In genomic region chr17:56890390-56890789, GRCh38 we compare ENCODE assay signal across 17 cellular contexts. TPM values are rescaled to one million over a fixed set of nuclear protein-coding genes. Genes with fewer than 3 reads are reported as not detected.
A peak's percentile ranks its signal among the peaks of the same experiment; 100 is the strongest.
DNase-seq lines count a peak whose midpoint lies in the region; ATAC-seq and TF ChIP-seq lines count a peak whose summit lies in the region.
"Had no signal": no experiment of that assay in that cellular context is flagged by ENCODE, and none has a peak within 500 bp of the region (broad histone marks: within the 10 kb centered on the region; RNA-seq: fewer than 3 reads in every experiment).

No MANE protein-coding gene starts in this region.

- ATAC-seq in HG03432 (IDR thresholded peaks at IDR 0.05; ENCODE audit: unreplicated experiment) = no peak
- no peak for ATAC-seq in naive thymus-derived CD8-positive, alpha-beta T cell

- H3K36me3 ChIP-seq in vagina = peaks cover 3 to 55% of the 10 kb centered on the region in 2 donors

- in situ Hi-C loops in KBM-7 (cut with MboI; ENCODE audit: low pct_unique_long_range_greater_than_20kb, low sequenced_read_pairs) = no loop called here

- DNase-seq in NB4 (ENCODE audit: low read depth) = peak; percentile 22
- DNase-seq in caudate nucleus (lab: John Stamatoyannopoulos, UW) = no peak
- DNase-seq in vagina (ENCODE audit: extremely low spot score in 2 of 2) = no peak
- DNase-seq in KBM-7 = no peak
- DNase-seq in naive thymus-derived CD8-positive, alpha-beta T cell = no peak
- DNase-seq: C1 segment of cervical spinal cord; CD4-positive, alpha-beta memory T cell; COR-L47; DMS153; DMS79 treated with DMSO at 0.1 percent for 48 hours; EL; GOT3; IMR-90 had no signal

- H3K27ac Mint-ChIP-seq in naive thymus-derived CD8-positive, alpha-beta T cell = peak overlapping the region in 2 of 10 donors; percentile 13 to 68
- H3K27ac Mint-ChIP-seq: B cell; CD4-positive, alpha-beta memory T cell had no signal

- no peak for TF ChIP-seq CTCF in NB4 (IDR thresholded peaks at IDR 0.05; ENCODE audit: low read depth, low read length)
- no peak for TF ChIP-seq CTCF in vagina (IDR thresholded peaks at IDR 0.05)

- no peak overlapping the region for H3K4me3 Mint-ChIP-seq in naive thymus-derived CD8-positive, alpha-beta T cell
- H3K4me3 Mint-ChIP-seq: B cell; CD4-positive, alpha-beta memory T cell had no signal

- H3K9me3 Mint-ChIP-seq in naive thymus-derived CD8-positive, alpha-beta T cell = peaks cover 0 to 21% (median 14%) of the 10 kb centered on the region in 9 donors

- H3K36me3 Mint-ChIP-seq in naive thymus-derived CD8-positive, alpha-beta T cell = peaks cover 30 to 64% (median 57%) of the 10 kb centered on the region in 3 donors

- TF ChIP-seq POLR2A in GM19193 (IDR thresholded peaks at IDR 0.05; ENCODE audit: extremely low read depth, insufficient read depth, insufficient read length) = peak; percentile 20
- TF ChIP-seq POLR2A in NB4 (IDR thresholded peaks at IDR 0.05; ENCODE audit: extremely low read depth, insufficient read length) = no peak
- TF ChIP-seq POLR2A in vagina (IDR thresholded peaks at IDR 0.05) = no peak

- intact Hi-C loops in vagina (cut with DNase I) = no loop called here

- H3K4me1 Mint-ChIP-seq in naive thymus-derived CD8-positive, alpha-beta T cell = peaks cover 0 to 8% (median 7%) of the 10 kb centered on the region in 4 donors
- H3K4me1 Mint-ChIP-seq: B cell had no signal

- H3K4me3 ChIP-seq in NB4 (ENCODE audit: low read depth, low read length) = no peak overlapping the region
- no peak overlapping the region for H3K4me3 ChIP-seq in vagina
- H3K4me3 ChIP-seq: HAP-1 had no signal

- peaks cover 42% of the 10 kb centered on the region for H3K4me1 ChIP-seq in vagina
- H3K4me1 ChIP-seq: HAP-1 had no signal

- POLR2A ChIA-PET in naive thymus-derived CD8-positive, alpha-beta T cell (lab: Charles Lee) = no interaction called here

- no peaks in the 10 kb centered on the region for H3K27me3 Mint-ChIP-seq in naive thymus-derived CD8-positive, alpha-beta T cell
- H3K27me3 Mint-ChIP-seq: B cell; CD4-positive, alpha-beta memory T cell had no signal

- H3K27ac ChIP-seq in caudate nucleus (ENCODE audit: low read depth, low read length) = peak overlapping the region; percentile 28
- peak overlapping the region; percentile 77 for H3K27ac ChIP-seq in vagina

- no peaks in the 10 kb centered on the region for H3K9me3 ChIP-seq in vagina

- no peaks in the 10 kb centered on the region for H3K27me3 ChIP-seq in vagina

RNA-seq across cellular contexts. Expression of gene TRIM25, which starts 23.5 kb away (rescaled TPM):
- total RNA-seq in vagina = 70.0 TPM
- total RNA-seq in naive thymus-derived CD8-positive, alpha-beta T cell = 10 to 100 TPM; 59.9 to 63.9 TPM
- 1 to 10 TPM; 5.1 to 5.4 (median 5.2) TPM for polyA plus RNA-seq in naive thymus-derived CD8-positive, alpha-beta T cell

RNA-seq across cellular contexts. Expression of gene DGKE, which starts 56.4 kb away (rescaled TPM):
- 13.0 TPM for total RNA-seq in vagina
- 10 to 100 TPM; 40.0 to 45.8 TPM for total RNA-seq in naive thymus-derived CD8-positive, alpha-beta T cell
- polyA plus RNA-seq in naive thymus-derived CD8-positive, alpha-beta T cell = 1 to 10 TPM; 3.8 to 4.7 (median 4.1) TPM

RNA-seq across cellular contexts. Expression of gene C17orf67, which starts 56.7 kb away (rescaled TPM):
- 2.7 TPM for total RNA-seq in vagina
- total RNA-seq in naive thymus-derived CD8-positive, alpha-beta T cell = 1 to 10 TPM; 8.0 to 9.5 TPM
- polyA plus RNA-seq in naive thymus-derived CD8-positive, alpha-beta T cell = 1 to 10 TPM; 1.5 to 2.2 (median 1.6) TPM
